ENCODE assay signal across 9 cellular contexts in genomic region chr1:100034465-100034864, GRCh38.
DNase-seq lines count a peak whose midpoint lies in the region; ATAC-seq and TF ChIP-seq lines count a peak whose summit lies in the region.
"Had no signal": no experiment of that assay in that cellular context is flagged by ENCODE, and none has a peak within 500 bp of the region (broad histone marks: within the 10 kb centered on the region; RNA-seq: fewer than 3 reads in every experiment).

No MANE protein-coding gene starts in this region.

- H3K56ac ChIP-seq in H9 (ENCODE audit: insufficient read length, low read depth, low read length) = no peak overlapping the region

- H3K4me3 ChIP-seq in CD4-positive, CD25-positive, alpha-beta regulatory T cell (ENCODE audit: low read depth, low read length) = no peak overlapping the region
- H3K4me3 ChIP-seq in iPS-20b (ENCODE audit: low read length) = no peak overlapping the region

- H3K79me2 ChIP-seq in H9 (ENCODE audit: insufficient read depth, low read length) = peaks cover 6% of the 10 kb centered on the region; the same call in 1 of the 2 replicates

- TF ChIP-seq CTCF in H9 (conservative IDR thresholded peaks at IDR 0.05) = peak; percentile 56

- no peak overlapping the region for H2BK12ac ChIP-seq in H9 (ENCODE audit: insufficient read length, low read depth, low read length)

- H3K23ac ChIP-seq in H9 (ENCODE audit: insufficient read length, low read depth, low read length) = no peak overlapping the region

- H2AK5ac ChIP-seq in H9 (ENCODE audit: insufficient read length, low read length) = no peak overlapping the region

- H3K18ac ChIP-seq in H9 (ENCODE audit: insufficient read length, low read depth, low read length) = no peak overlapping the region

- no peaks in the 10 kb centered on the region for H3K79me1 ChIP-seq in H9 (ENCODE audit: insufficient read depth, low read depth, low read length, poor library complexity, severe bottlenecking)

- H3K14ac ChIP-seq in H9 (ENCODE audit: insufficient read depth, low read length) = no peak overlapping the region

- H3K4me1 Mint-ChIP-seq in CD4-positive, CD25-positive, alpha-beta regulatory T cell = peaks cover 11 to 35% (median 26%) of the 10 kb centered on the region in 4 donors
- H3K4me1 Mint-ChIP-seq in H9 = peaks cover 10 to 21% of the 10 kb centered on the region in 2 experiments

- H4K5ac ChIP-seq in H9 (ENCODE audit: insufficient read length, low read depth, low read length) = no peak overlapping the region

- H3K9ac ChIP-seq in H9 (ENCODE audit: extremely low read depth, insufficient read length, low read length) (no peak overlapping the region), iPS-20b (ENCODE audit: low read depth, low read length) (peak overlapping the region; percentile 6; the same call in 1 of the 2 replicates)

- no peaks in the 10 kb centered on the region for H3K36me3 ChIP-seq in CD4-positive, CD25-positive, alpha-beta regulatory T cell (ENCODE audit: control insufficient read depth, insufficient read depth, low read length)
- H3K36me3 ChIP-seq in iPS-20b (ENCODE audit: insufficient read depth, low read depth, low read length) = no peaks in the 10 kb centered on the region

- H4K20me1 ChIP-seq in H9 (ENCODE audit: control insufficient read depth, insufficient read depth, insufficient read length) = no peaks in the 10 kb centered on the region

- H3K9me3 ChIP-seq in CD4-positive, CD25-positive, alpha-beta regulatory T cell (ENCODE audit: control insufficient read depth in 2 of 2, low read length in 2 of 2) = no peaks in the 10 kb centered on the region
- H3K9me3 ChIP-seq in H9 (ENCODE audit: control insufficient read depth, low read depth, low read length) (no peaks in the 10 kb centered on the region), iPS-20b (ENCODE audit: insufficient read depth, low read depth, low read length) (no peaks in the 10 kb centered on the region)

- H4K91ac ChIP-seq in H9 (ENCODE audit: insufficient read length, low read depth, low read length) = no peak overlapping the region

- peaks cover 16% of the 10 kb centered on the region for H3K4me1 ChIP-seq in CD4-positive, CD25-positive, alpha-beta regulatory T cell (ENCODE audit: control insufficient read depth, insufficient read depth, low read length, poor library complexity, severe bottlenecking)
- H3K4me1 ChIP-seq in H9 (ENCODE audit: insufficient read depth, low read length) (no peaks in the 10 kb centered on the region; the same call in none of the 2 replicates), iPS-20b (ENCODE audit: insufficient read depth, low read length) (peaks cover 3% of the 10 kb centered on the region; the same call in 1 of the 2 replicates)

- H3K4ac ChIP-seq in H9 (ENCODE audit: low read depth, low read length) = no peak overlapping the region

- no peak overlapping the region for H4K8ac ChIP-seq in H9 (replicated peaks; ENCODE audit: insufficient read length, low read depth, low read length)

- H3K23me2 ChIP-seq in H9 (ENCODE audit: insufficient read length, low read depth, low read length, poor library complexity, severe bottlenecking) = peaks cover 5% of the 10 kb centered on the region

- H2BK20ac ChIP-seq in H9 (ENCODE audit: low read depth, low read length, poor library complexity, severe bottlenecking) = no peak overlapping the region

- peaks cover 4% of the 10 kb centered on the region for H3K36me3 Mint-ChIP-seq in CD4-positive, CD25-positive, alpha-beta regulatory T cell
- peaks cover 2 to 9% (median 5%) of the 10 kb centered on the region in 3 experiments; a peak in 6 of 7 replicates for H3K36me3 Mint-ChIP-seq in H9 (ENCODE audit: insufficient read depth in 1 of 3, low read depth in 3 of 3)

- no peak overlapping the region for H2BK120ac ChIP-seq in H9 (ENCODE audit: low read depth, low read length, poor library complexity, severe bottlenecking)

- H3K27me3 Mint-ChIP-seq in CD4-positive, CD25-positive, alpha-beta regulatory T cell = no peaks in the 10 kb centered on the region
- no peaks in the 10 kb centered on the region for H3K27me3 Mint-ChIP-seq in H9 (ENCODE audit: low read depth)

- H3K27ac ChIP-seq in CD4-positive, CD25-positive, alpha-beta regulatory T cell (ENCODE audit: insufficient read depth, low read length, poor library complexity, severe bottlenecking) = no peak overlapping the region
- H3K27ac ChIP-seq in H9 (ENCODE audit: insufficient read length, low read depth, low read length) = no peak overlapping the region
- H3K27ac ChIP-seq in iPS-20b (ENCODE audit: low read length) = no peak overlapping the region
- H3K27ac ChIP-seq: HL-60 had no signal

- no peak for ATAC-seq in CD4-positive, CD25-positive, alpha-beta regulatory T cell (ENCODE audit: low read depth in 2 of 2)
- ATAC-seq in GM19395 (IDR thresholded peaks at IDR 0.05; ENCODE audit: unreplicated experiment) (no peak), HG02870 (IDR thresholded peaks at IDR 0.05; ENCODE audit: unreplicated experiment) (no peak), HG02798 (IDR thresholded peaks at IDR 0.05; ENCODE audit: poor library complexity, unreplicated experiment) (no peak)

- peak overlapping the region in 2 of 4 donors; percentile 17 to 76 for H3K4me3 Mint-ChIP-seq in CD4-positive, CD25-positive, alpha-beta regulatory T cell
- H3K4me3 Mint-ChIP-seq in H9 = no peak overlapping the region

- no peak overlapping the region for H2AFZ ChIP-seq in H9 (ENCODE audit: low read length)

- peaks cover 0 to 1% (median 0%) of the 10 kb centered on the region in 7 donors for H3K9me3 Mint-ChIP-seq in CD4-positive, CD25-positive, alpha-beta regulatory T cell
- H3K9me3 Mint-ChIP-seq in H9 = no peaks in the 10 kb centered on the region; a peak in 1 of 5 replicates

- H2BK5ac ChIP-seq in H9 (ENCODE audit: insufficient read length, low read length) = no peak overlapping the region

- peak overlapping the region in 1 of 3 donors; percentile 51 for H3K27ac Mint-ChIP-seq in CD4-positive, CD25-positive, alpha-beta regulatory T cell
- H3K27ac Mint-ChIP-seq in H9 = no peak overlapping the region; a peak in 1 of 7 replicates

- H3T11ph ChIP-seq in H9 (ENCODE audit: low read length) = no peak overlapping the region

- peak in 2 of 3 donors; percentile 40 to 61 for DNase-seq in CD4-positive, CD25-positive, alpha-beta regulatory T cell
- no peak for DNase-seq in H9
- peak; percentile 4 for DNase-seq in SHP77 treated with DMSO at 0.1 percent for 48 hours (lab: John Stamatoyannopoulos, UW)
- DNase-seq in T1000 (lab: John Stamatoyannopoulos, UW) = no peak

- no peak overlapping the region for H2BK15ac ChIP-seq in H9 (ENCODE audit: low read depth, low read length)

- H3K27me3 ChIP-seq in CD4-positive, CD25-positive, alpha-beta regulatory T cell (ENCODE audit: control insufficient read depth, insufficient read depth, low read length) = no peaks in the 10 kb centered on the region
- H3K27me3 ChIP-seq in H9 (ENCODE audit: insufficient read depth, low read length) (no peaks in the 10 kb centered on the region), iPS-20b (ENCODE audit: insufficient read depth, low read length) (no peaks in the 10 kb centered on the region)

- no peak overlapping the region for H3K4me2 ChIP-seq in H9 (ENCODE audit: insufficient read depth, insufficient read length, low read length)

Comparison
In these comparisons a context has a peak if more than half of its experiments do, and no peak if none do; other contexts are left out.
1. DNase-seq: peak in CD4-positive, CD25-positive, alpha-beta regulatory T cell (2 of 3) and SHP77 treated with DMSO at 0.1 percent for 48 hours (single experiment); none in H9 (single experiment) and T1000 (single experiment).